Comparison of ENCODE assay signal across 8 cellular contexts in genomic region chr9:84315278-84315877, GRCh38. TPM values are rescaled to one million over a fixed set of nuclear protein-coding genes. Genes with fewer than 3 reads are reported as not detected.
DNase-seq lines count a peak whose midpoint lies in the region; ATAC-seq, FAIRE-seq and TF ChIP-seq lines count a peak whose summit lies in the region.

No MANE protein-coding gene starts in this region.

- H3K9me3 ChIP-seq in Karpas-422 (ENCODE audit: low read length) = no peaks in the 10 kb centered on the region
- no peaks in the 10 kb centered on the region for H3K9me3 ChIP-seq in adrenal gland (replicated peaks in 1 of 3)
- H3K9me3 ChIP-seq in left ventricle myocardium inferior (replicated peaks) = no peaks in the 10 kb centered on the region
- no peaks in the 10 kb centered on the region for H3K9me3 ChIP-seq in sigmoid colon

- H3K79me2 ChIP-seq in Karpas-422 (ENCODE audit: low read length) = no peaks in the 10 kb centered on the region

- TF ChIP-seq POLR2A in GM12892 (IDR thresholded peaks at IDR 0.05; ENCODE audit: low read depth, low read length) (no peak), adrenal gland (IDR thresholded peaks at IDR 0.05) (no peak), sigmoid colon (IDR thresholded peaks at IDR 0.05) (no peak)

- no peaks in the 10 kb centered on the region for H3K36me3 ChIP-seq in Karpas-422 (ENCODE audit: insufficient read depth, low read length)
- no peaks in the 10 kb centered on the region for H3K36me3 ChIP-seq in adrenal gland (replicated peaks in 1 of 2)
- H3K36me3 ChIP-seq in left ventricle myocardium inferior = no peaks in the 10 kb centered on the region
- no peaks in the 10 kb centered on the region for H3K36me3 ChIP-seq in sigmoid colon

- no peaks in the 10 kb centered on the region for H4K20me1 ChIP-seq in Karpas-422 (ENCODE audit: insufficient read depth, low read depth, low read length)

- intact Hi-C loops in adrenal gland (cut with DNase I) = loop anchor here (5.0 to 10.0 kb wide), 3 partner anchors 48 to 381 kb away; no protein-coding TSS in a partner anchor
- intact Hi-C loops in left ventricle myocardium inferior (cut with micrococcal nuclease) = loop anchor here (5.0 kb wide), 1 partner anchor 378 kb away; no protein-coding TSS in a partner anchor
- intact Hi-C loops in sigmoid colon (cut with DNase I) = loop anchor here (5.0 kb wide), 2 partner anchors 378 to 478 kb away; no protein-coding TSS in a partner anchor

- DNase-seq in GM12892 (ENCODE audit: insufficient read length) = no peak
- peak; percentile 71 for DNase-seq in Karpas-422
- peak; percentile 45 to 89 (median 70) for DNase-seq in adrenal gland
- DNase-seq in left ventricle myocardium inferior = peak; percentile 22
- DNase-seq in sigmoid colon = no peak
- DNase-seq in middle frontal gyrus (ENCODE audit: extremely low spot score, low spot score) = no peak

- TF ChIP-seq CTCF in adrenal gland (IDR thresholded peaks at IDR 0.05) (peak; percentile 67 to 85 (median 80)), left ventricle myocardium inferior (IDR thresholded peaks at IDR 0.05; ENCODE audit: borderline replicate concordance) (peak; percentile 87), sigmoid colon (IDR thresholded peaks at IDR 0.05) (peak; percentile 24 to 74 (median 54))

- no peak overlapping the region for H2AFZ ChIP-seq in Karpas-422 (ENCODE audit: low read length)

- peak; percentile 29 for FAIRE-seq in A204.1 (lab: Jason Lieb, UNC)
- peak; percentile 79 for FAIRE-seq in GM12892 (lab: Jason Lieb, UNC)

- TF ChIP-seq EP300 in sigmoid colon (IDR thresholded peaks at IDR 0.05) = no peak

- no peak overlapping the region for H3K4me2 ChIP-seq in Karpas-422 (ENCODE audit: low read depth, low read length, poor library complexity, severe bottlenecking)

- no peaks in the 10 kb centered on the region for H3K4me1 ChIP-seq in Karpas-422 (ENCODE audit: low read length)
- peaks cover 4 to 15% of the 10 kb centered on the region in 2 donors for H3K4me1 ChIP-seq in adrenal gland (replicated peaks in 1 of 2)
- peaks cover 5% of the 10 kb centered on the region for H3K4me1 ChIP-seq in left ventricle myocardium inferior
- H3K4me1 ChIP-seq in sigmoid colon = no peaks in the 10 kb centered on the region

- H3K27me3 ChIP-seq in Karpas-422 (ENCODE audit: low read length) (no peaks in the 10 kb centered on the region), adrenal gland (no peaks in the 10 kb centered on the region), left ventricle myocardium inferior (ENCODE audit: low read depth) (peaks cover 7% of the 10 kb centered on the region), sigmoid colon (no peaks in the 10 kb centered on the region)

- H3K9me2 ChIP-seq in Karpas-422 (replicated peaks; ENCODE audit: insufficient read depth, low read length) = no peaks in the 10 kb centered on the region

- H3K4me3 ChIP-seq in Karpas-422 (ENCODE audit: low read length) = no peak overlapping the region
- H3K4me3 ChIP-seq in adrenal gland = no peak overlapping the region
- peak overlapping the region; percentile 42 for H3K4me3 ChIP-seq in left ventricle myocardium inferior
- no peak overlapping the region for H3K4me3 ChIP-seq in sigmoid colon

- 4 to 8% (median 7%) methylated on average over 8 of the region's 8 CpGs for WGBS in adrenal gland, 4 donors
- 11 to 16% methylated on average over 8 of the region's 8 CpGs for WGBS in sigmoid colon, 2 donors

- peak; percentile 93 for ATAC-seq in SK-N-SH treated with all-trans-retinoic acid at 6 μM for 48 hours

- no peak overlapping the region for H3K9ac ChIP-seq in Karpas-422 (ENCODE audit: low read length)

- H3K27ac ChIP-seq in Karpas-422 (ENCODE audit: low read length) (no peak overlapping the region), adrenal gland (no peak overlapping the region), left ventricle myocardium inferior (replicated peaks) (no peak overlapping the region), sigmoid colon (no peak overlapping the region)

TF ChIP-seq in SK-N-SH treated with all-trans-retinoic acid at 6 μM for 48 hours, 23 proteins besides CTCF, POLR2A, EP300 and RAD21:
- TF ChIP-seq PATZ1 (CRISPR knock-in tag; IDR thresholded peaks at IDR 0.05; ENCODE audit: borderline replicate concordance) (no peak), CSDC2 (CRISPR knock-in tag; IDR thresholded peaks at IDR 0.05) (no peak), RARB (CRISPR knock-in tag; IDR thresholded peaks at IDR 0.05) (no peak), CSRNP3 (CRISPR knock-in tag; IDR thresholded peaks at IDR 0.05) (no peak), ESRRG (CRISPR knock-in tag; IDR thresholded peaks at IDR 0.05) (no peak), TSHZ2 (CRISPR knock-in tag; IDR thresholded peaks at IDR 0.05) (no peak), ARNTL (CRISPR knock-in tag; IDR thresholded peaks at IDR 0.05; ENCODE audit: borderline replicate concordance, low read depth) (no peak), POU6F1 (CRISPR knock-in tag; IDR thresholded peaks at IDR 0.05; ENCODE audit: borderline replicate concordance, low read depth) (no peak), PPARA (CRISPR knock-in tag; IDR thresholded peaks at IDR 0.05; ENCODE audit: borderline replicate concordance) (no peak), ZNF565 (CRISPR knock-in tag; conservative IDR thresholded peaks at IDR 0.05; ENCODE audit: low read depth) (no peak), BACH2 (CRISPR knock-in tag; IDR thresholded peaks at IDR 0.05; ENCODE audit: borderline replicate concordance) (no peak)

RNA-seq across cellular contexts. Expression of gene SLC28A3, which starts 25.2 kb away (rescaled TPM):
- polyA plus RNA-seq in GM12892 (2012; ENCODE audit: missing spikeins) = 0.11 TPM
- total RNA-seq in Karpas-422 (2014; rRNA removed; shearing (Covaris generic); ENCODE audit: low replicate concordance) = not detected in 2 replicates
- not detected for total RNA-seq in adrenal gland
- under 1 TPM in 2 of 3 donors, not detected in 1; 0.04 to 0.40 TPM for polyA plus RNA-seq in adrenal gland
- total RNA-seq in left ventricle myocardium inferior = 0.16 TPM
- total RNA-seq in sigmoid colon = not detected
- polyA plus RNA-seq in sigmoid colon = 1 to 10 TPM in 1 of 3 donors, under 1 TPM in 1, not detected in 1; 0.23 to 2.4 TPM

Comparison
In these comparisons a context has a peak if more than half of its experiments do, and no peak if none do; other contexts are left out.
1. DNase-seq: peak in Karpas-422 (single experiment), adrenal gland (7 of 7) and left ventricle myocardium inferior (single experiment); none in GM12892 (single experiment), sigmoid colon (single experiment) and middle frontal gyrus (single experiment).
2. Peak in every context shown above with its lines, with median percentiles within 50 percentile points of each other: CTCF ChIP-seq.